Comparison of ENCODE assay signal across 1 cellular context in genomic region chr17:6392609-6393367, GRCh38.
TF ChIP-seq lines count a peak whose summit lies in the region.

No MANE protein-coding gene starts in this region.

TF ChIP-seq in HepG2, 621 proteins besides CTCF, POLR2A, EP300 and RAD21 (continued from another document):
- TF ChIP-seq ZFY (CRISPR knock-in tag; IDR thresholded peaks at IDR 0.05), result 0 out of 2 replicates have a peak, but pooled peaks have one; percentile 27
- peak; percentile 44; the same call in 1 of the 2 replicates for TF ChIP-seq FOXA3 (CRISPR knock-in tag; IDR thresholded peaks at IDR 0.05)
- TF ChIP-seq ETV6 (CRISPR knock-in tag; conservative IDR thresholded peaks at IDR 0.05), result no peak
- no peak for TF ChIP-seq SP140L (CRISPR knock-in tag; IDR thresholded peaks at IDR 0.05; ENCODE audit: borderline replicate concordance)
- TF ChIP-seq ISL2 (CRISPR knock-in tag; IDR thresholded peaks at IDR 0.05), result 0 out of 2 replicates have a peak, but pooled peaks have one; percentile 54
- TF ChIP-seq HNF4A (CRISPR knock-in tag; IDR thresholded peaks at IDR 0.05), result peak; percentile 85
- TF ChIP-seq ATRX (CRISPR knock-in tag; IDR thresholded peaks at IDR 0.05; ENCODE audit: borderline replicate concordance), result no peak
- no peak for TF ChIP-seq SNAPC5 (CRISPR knock-in tag; IDR thresholded peaks at IDR 0.05; ENCODE audit: borderline replicate concordance)
- no peak for TF ChIP-seq NR2F2 (IDR thresholded peaks at IDR 0.05; ENCODE audit: borderline replicate concordance, low read depth)
- TF ChIP-seq MTF2 (CRISPR knock-in tag; IDR thresholded peaks at IDR 0.05; ENCODE audit: borderline replicate concordance), result no peak
- no peak for TF ChIP-seq GTF3A (CRISPR knock-in tag; conservative IDR thresholded peaks at IDR 0.05)
- TF ChIP-seq, protein P1, sequence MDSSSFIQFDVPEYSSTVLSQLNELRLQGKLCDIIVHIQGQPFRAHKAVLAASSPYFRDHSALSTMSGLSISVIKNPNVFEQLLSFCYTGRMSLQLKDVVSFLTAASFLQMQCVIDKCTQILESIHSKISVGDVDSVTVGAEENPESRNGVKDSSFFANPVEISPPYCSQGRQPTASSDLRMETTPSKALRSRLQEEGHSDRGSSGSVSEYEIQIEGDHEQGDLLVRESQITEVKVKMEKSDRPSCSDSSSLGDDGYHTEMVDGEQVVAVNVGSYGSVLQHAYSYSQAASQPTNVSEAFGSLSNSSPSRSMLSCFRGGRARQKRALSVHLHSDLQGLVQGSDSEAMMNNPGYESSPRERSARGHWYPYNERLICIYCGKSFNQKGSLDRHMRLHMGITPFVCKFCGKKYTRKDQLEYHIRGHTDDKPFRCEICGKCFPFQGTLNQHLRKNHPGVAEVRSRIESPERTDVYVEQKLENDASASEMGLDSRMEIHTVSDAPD (CRISPR knock-in tag; IDR thresholded peaks at IDR 0.05), result peak; percentile 47; the same call in 1 of the 2 replicates
- TF ChIP-seq KDM6A (CRISPR knock-in tag; IDR thresholded peaks at IDR 0.05; ENCODE audit: low read depth), result peak; percentile 43; the same call in 1 of the 2 replicates
- no peak for TF ChIP-seq ATF3 (CRISPR knock-in tag; IDR thresholded peaks at IDR 0.05)
- TF ChIP-seq NRL (CRISPR knock-in tag; IDR thresholded peaks at IDR 0.05; ENCODE audit: borderline replicate concordance), result no peak
- TF ChIP-seq, protein P2, sequence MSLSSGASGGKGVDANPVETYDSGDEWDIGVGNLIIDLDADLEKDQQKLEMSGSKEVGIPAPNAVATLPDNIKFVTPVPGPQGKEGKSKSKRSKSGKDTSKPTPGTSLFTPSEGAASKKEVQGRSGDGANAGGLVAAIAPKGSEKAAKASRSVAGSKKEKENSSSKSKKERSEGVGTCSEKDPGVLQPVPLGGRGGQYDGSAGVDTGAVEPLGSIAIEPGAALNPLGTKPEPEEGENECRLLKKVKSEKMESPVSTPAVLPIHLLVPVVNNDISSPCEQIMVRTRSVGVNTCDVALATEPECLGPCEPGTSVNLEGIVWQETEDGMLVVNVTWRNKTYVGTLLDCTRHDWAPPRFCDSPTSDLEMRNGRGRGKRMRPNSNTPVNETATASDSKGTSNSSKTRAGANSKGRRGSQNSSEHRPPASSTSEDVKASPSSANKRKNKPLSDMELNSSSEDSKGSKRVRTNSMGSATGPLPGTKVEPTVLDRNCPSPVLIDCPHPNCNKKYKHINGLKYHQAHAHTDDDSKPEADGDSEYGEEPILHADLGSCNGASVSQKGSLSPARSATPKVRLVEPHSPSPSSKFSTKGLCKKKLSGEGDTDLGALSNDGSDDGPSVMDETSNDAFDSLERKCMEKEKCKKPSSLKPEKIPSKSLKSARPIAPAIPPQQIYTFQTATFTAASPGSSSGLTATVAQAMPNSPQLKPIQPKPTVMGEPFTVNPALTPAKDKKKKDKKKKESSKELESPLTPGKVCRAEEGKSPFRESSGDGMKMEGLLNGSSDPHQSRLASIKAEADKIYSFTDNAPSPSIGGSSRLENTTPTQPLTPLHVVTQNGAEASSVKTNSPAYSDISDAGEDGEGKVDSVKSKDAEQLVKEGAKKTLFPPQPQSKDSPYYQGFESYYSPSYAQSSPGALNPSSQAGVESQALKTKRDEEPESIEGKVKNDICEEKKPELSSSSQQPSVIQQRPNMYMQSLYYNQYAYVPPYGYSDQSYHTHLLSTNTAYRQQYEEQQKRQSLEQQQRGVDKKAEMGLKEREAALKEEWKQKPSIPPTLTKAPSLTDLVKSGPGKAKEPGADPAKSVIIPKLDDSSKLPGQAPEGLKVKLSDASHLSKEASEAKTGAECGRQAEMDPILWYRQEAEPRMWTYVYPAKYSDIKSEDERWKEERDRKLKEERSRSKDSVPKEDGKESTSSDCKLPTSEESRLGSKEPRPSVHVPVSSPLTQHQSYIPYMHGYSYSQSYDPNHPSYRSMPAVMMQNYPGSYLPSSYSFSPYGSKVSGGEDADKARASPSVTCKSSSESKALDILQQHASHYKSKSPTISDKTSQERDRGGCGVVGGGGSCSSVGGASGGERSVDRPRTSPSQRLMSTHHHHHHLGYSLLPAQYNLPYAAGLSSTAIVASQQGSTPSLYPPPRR (CRISPR knock-in tag; IDR thresholded peaks at IDR 0.05; ENCODE audit: borderline replicate concordance), result no peak
- TF ChIP-seq ZNF143 (CRISPR knock-in tag; IDR thresholded peaks at IDR 0.05), result no peak
- TF ChIP-seq ZSCAN25 (CRISPR knock-in tag; IDR thresholded peaks at IDR 0.05), result no peak
- TF ChIP-seq ZNF121 (CRISPR knock-in tag; IDR thresholded peaks at IDR 0.05), result no peak
- no peak for TF ChIP-seq TOPORS (CRISPR knock-in tag; IDR thresholded peaks at IDR 0.05)
- TF ChIP-seq GABPB1 (CRISPR knock-in tag; IDR thresholded peaks at IDR 0.05), result peak; percentile 48
- TF ChIP-seq, protein P3, sequence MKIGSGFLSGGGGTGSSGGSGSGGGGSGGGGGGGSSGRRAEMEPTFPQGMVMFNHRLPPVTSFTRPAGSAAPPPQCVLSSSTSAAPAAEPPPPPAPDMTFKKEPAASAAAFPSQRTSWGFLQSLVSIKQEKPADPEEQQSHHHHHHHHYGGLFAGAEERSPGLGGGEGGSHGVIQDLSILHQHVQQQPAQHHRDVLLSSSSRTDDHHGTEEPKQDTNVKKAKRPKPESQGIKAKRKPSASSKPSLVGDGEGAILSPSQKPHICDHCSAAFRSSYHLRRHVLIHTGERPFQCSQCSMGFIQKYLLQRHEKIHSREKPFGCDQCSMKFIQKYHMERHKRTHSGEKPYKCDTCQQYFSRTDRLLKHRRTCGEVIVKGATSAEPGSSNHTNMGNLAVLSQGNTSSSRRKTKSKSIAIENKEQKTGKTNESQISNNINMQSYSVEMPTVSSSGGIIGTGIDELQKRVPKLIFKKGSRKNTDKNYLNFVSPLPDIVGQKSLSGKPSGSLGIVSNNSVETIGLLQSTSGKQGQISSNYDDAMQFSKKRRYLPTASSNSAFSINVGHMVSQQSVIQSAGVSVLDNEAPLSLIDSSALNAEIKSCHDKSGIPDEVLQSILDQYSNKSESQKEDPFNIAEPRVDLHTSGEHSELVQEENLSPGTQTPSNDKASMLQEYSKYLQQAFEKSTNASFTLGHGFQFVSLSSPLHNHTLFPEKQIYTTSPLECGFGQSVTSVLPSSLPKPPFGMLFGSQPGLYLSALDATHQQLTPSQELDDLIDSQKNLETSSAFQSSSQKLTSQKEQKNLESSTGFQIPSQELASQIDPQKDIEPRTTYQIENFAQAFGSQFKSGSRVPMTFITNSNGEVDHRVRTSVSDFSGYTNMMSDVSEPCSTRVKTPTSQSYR (CRISPR knock-in tag; IDR thresholded peaks at IDR 0.05; ENCODE audit: borderline replicate concordance), result peak; percentile 62; the same call in 1 of the 2 replicates
- peak; percentile 44; the same call in 1 of the 2 replicates for TF ChIP-seq BCL6 (CRISPR knock-in tag; IDR thresholded peaks at IDR 0.05)
- TF ChIP-seq THYN1 (CRISPR knock-in tag; IDR thresholded peaks at IDR 0.05; ENCODE audit: borderline replicate concordance, low read depth), result no peak
- no peak for TF ChIP-seq MIER3 (CRISPR knock-in tag; IDR thresholded peaks at IDR 0.05; ENCODE audit: borderline replicate concordance)
- 0 out of 2 replicates have a peak, but pooled peaks have one; percentile 74 for TF ChIP-seq ZNF703 (CRISPR knock-in tag; IDR thresholded peaks at IDR 0.05; ENCODE audit: borderline replicate concordance)
- TF ChIP-seq ZNF891 (CRISPR knock-in tag; IDR thresholded peaks at IDR 0.05), result peak; percentile 30; the same call in 1 of the 2 replicates
- TF ChIP-seq ZSCAN29 (CRISPR knock-in tag; conservative IDR thresholded peaks at IDR 0.05), result no peak; the same call in 1 of the 2 replicates
- TF ChIP-seq, protein P4, sequence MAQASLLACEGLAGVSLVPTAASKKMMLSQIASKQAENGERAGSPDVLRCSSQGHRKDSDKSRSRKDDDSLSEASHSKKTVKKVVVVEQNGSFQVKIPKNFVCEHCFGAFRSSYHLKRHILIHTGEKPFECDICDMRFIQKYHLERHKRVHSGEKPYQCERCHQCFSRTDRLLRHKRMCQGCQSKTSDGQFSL (CRISPR knock-in tag; IDR thresholded peaks at IDR 0.05), result no peak
- no peak for TF ChIP-seq TERF1 (CRISPR knock-in tag; IDR thresholded peaks at IDR 0.05)
- TF ChIP-seq, protein P5, sequence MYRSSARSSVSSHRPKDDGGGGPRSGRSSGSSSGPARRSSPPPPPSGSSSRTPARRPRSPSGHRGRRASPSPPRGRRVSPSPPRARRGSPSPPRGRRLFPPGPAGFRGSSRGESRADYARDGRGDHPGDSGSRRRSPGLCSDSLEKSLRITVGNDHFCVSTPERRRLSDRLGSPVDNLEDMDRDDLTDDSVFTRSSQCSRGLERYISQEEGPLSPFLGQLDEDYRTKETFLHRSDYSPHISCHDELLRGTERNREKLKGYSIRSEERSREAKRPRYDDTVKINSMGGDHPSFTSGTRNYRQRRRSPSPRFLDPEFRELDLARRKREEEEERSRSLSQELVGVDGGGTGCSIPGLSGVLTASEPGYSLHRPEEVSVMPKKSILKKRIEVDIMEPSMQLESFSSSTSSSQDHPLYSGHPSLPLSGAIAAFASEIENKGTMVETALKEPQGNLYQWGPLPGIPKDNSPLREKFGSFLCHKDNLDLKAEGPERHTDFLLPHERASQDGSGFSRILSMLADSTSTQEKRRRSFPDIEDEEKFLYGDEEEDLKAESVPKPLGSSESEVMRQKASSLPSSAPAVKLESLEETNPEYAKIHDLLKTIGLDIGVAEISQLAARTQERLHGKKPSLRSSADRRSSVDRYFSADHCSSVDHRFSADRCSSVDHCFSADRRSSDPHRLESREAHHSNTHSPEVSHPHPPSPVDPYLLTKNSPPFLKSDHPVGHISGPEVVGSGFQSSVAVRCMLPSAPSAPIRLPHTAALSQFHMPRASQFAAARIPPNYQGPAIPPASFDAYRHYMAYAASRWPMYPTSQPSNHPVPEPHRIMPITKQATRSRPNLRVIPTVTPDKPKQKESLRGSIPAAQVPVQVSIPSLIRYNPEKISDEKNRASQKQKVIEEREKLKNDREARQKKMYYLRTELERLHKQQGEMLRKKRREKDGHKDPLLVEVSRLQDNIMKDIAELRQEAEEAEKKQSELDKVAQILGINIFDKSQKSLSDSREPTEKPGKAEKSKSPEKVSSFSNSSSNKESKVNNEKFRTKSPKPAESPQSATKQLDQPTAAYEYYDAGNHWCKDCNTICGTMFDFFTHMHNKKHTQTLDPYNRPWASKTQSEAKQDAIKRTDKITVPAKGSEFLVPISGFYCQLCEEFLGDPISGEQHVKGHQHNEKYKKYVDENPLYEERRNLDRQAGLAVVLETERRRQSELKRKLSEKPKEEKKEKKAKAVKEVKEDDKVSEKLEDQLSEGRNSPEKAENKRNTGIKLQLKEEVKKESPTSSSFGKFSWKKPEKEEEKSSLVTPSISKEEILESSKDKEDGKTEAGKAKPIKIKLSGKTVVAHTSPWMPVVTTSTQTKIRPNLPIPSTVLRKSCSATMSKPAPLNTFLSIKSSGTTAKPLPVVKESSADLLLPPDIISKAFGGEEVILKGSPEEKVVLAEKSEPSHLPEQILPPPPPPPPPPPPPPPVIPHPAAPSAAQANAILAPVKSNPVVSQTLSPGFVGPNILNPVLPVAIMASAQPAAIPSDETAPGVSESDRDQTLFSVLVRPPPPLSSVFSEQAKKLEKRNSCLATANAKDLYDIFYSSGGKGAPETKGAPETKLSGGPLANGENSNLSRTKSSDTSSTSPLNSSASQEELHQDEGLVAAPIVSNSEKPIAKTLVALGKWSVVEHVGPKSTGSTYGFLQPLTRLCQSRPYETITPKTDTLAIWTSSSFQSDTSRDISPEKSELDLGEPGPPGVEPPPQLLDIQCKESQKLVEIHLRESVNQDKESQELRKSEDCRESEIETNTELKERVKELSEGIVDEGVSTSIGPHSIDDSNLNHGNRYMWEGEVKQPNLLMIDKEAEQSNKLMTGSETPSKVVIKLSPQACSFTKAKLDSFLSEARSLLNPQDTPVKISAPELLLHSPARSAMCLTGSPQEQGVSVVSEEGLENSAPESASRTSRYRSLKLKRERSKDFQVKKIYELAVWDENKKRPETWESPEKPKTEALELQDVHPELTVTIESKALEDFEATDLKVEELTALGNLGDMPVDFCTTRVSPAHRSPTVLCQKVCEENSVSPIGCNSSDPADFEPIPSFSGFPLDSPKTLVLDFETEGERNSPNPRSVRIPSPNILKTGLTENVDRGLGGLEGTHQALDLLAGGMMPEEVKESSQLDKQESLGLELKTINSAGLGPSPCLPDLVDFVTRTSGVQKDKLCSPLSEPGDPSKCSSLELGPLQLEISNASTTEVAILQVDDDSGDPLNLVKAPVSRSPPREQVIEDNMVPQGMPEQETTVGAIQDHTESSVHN (CRISPR knock-in tag; IDR thresholded peaks at IDR 0.05), result no peak
TF ChIP-seq in HepG2: peak in this region for 78.
